10 cellular contexts compared by ENCODE assay signal in genomic region chr10:110843031-110843430, GRCh38. TPM values are rescaled to one million over a fixed set of nuclear protein-coding genes. Genes with fewer than 3 reads are reported as not detected.
DNase-seq lines count a peak whose midpoint lies in the region; ATAC-seq and TF ChIP-seq lines count a peak whose summit lies in the region.
"Had no signal": no experiment of that assay in that cellular context is flagged by ENCODE, and none has a peak within 500 bp of the region (broad histone marks: within the 10 kb centered on the region; RNA-seq: fewer than 3 reads in every experiment).

No MANE protein-coding gene starts in this region.

- TF ChIP-seq POLR2A in right lobe of liver (IDR thresholded peaks at IDR 0.05): no peak

- H3K4me1 ChIP-seq in mammary epithelial cell (ENCODE audit: insufficient read depth, low read length) (peaks cover 6% of the 10 kb centered on the region), right lobe of liver (peaks cover 0 to 55% (median 25%) of the 10 kb centered on the region in 4 donors)

- H3K27ac Mint-ChIP-seq in MCF 10A (ENCODE audit: low read depth, unreplicated experiment) (peak overlapping the region; percentile 39), endothelial cell (ENCODE audit: unreplicated experiment) (no peak overlapping the region)
- H3K27ac Mint-ChIP-seq in T-helper 1 cell treated with Interleukin-12 subunit alpha and Interleukin-12 subunit beta and Interleukin-4 antibody, amounts not matched to agents 30 μg/mL and 1 μg/mL, for 36 hours: peak overlapping the region; percentile 74

- in situ Hi-C loops in mammary epithelial cell (cut with MboI; ENCODE audit: low sequenced_read_pairs in 2 of 2): no loop called here

- CTCF ChIA-PET in MCF 10A (lab: Yijun Ruan, JAX) (interaction anchor here (1.3 kb wide), 1 partner anchor 9 kb away, joined by 3 read pairs; no protein-coding TSS in a partner anchor), mammary epithelial cell (lab: Charles Lee; ENCODE audit: low non-redundant PET) (no interaction called here)

- H3K4me3 Mint-ChIP-seq in MCF 10A (ENCODE audit: unreplicated experiment) (no peak overlapping the region), endothelial cell (ENCODE audit: unreplicated experiment) (no peak overlapping the region)
- peak overlapping the region; percentile 36 for H3K4me3 Mint-ChIP-seq in T-helper 1 cell treated with Interleukin-12 subunit alpha and Interleukin-12 subunit beta and Interleukin-4 antibody, amounts not matched to agents 30 μg/mL and 1 μg/mL, for 36 hours

- 47% methylated on average over 1 of the region's 2 CpGs for WGBS in mammary epithelial cell (ENCODE audit: low coverage, missing lambda C conversion rate)
- 25% methylated on average over 2 of the region's 2 CpGs for WGBS in right lobe of liver (ENCODE audit: insufficient coverage, low coverage, low lambda C conversion rate, missing lambda C conversion rate)

- H3K27me3 Mint-ChIP-seq in MCF 10A (ENCODE audit: insufficient read depth, unreplicated experiment) (no peaks in the 10 kb centered on the region), endothelial cell (ENCODE audit: unreplicated experiment) (peaks cover 16% of the 10 kb centered on the region)
- no peaks in the 10 kb centered on the region for H3K27me3 Mint-ChIP-seq in T-helper 1 cell treated with Interleukin-12 subunit alpha and Interleukin-12 subunit beta and Interleukin-4 antibody, amounts not matched to agents 30 μg/mL and 1 μg/mL, for 36 hours (ENCODE audit: low read depth)

- H3K36me3 ChIP-seq in mammary epithelial cell (ENCODE audit: insufficient read depth, low read length): no peaks in the 10 kb centered on the region
- no peaks in the 10 kb centered on the region for H3K36me3 ChIP-seq in right lobe of liver
- H3K36me3 ChIP-seq: upper lobe of left lung had no signal

- no peaks in the 10 kb centered on the region for H3K79me2 ChIP-seq in mammary epithelial cell (ENCODE audit: insufficient read depth, low read length)

- H3K4me3 ChIP-seq in mammary epithelial cell (replicated peaks in 1 of 3; ENCODE audit: insufficient read depth in 1 of 3, low read depth in 2 of 3, low read length in 3 of 3) (no peak overlapping the region), right lobe of liver (no peak overlapping the region)
- H3K4me3 ChIP-seq: upper lobe of left lung had no signal

- H3K9ac ChIP-seq in mammary epithelial cell (ENCODE audit: insufficient read depth, low read length): no peak overlapping the region

- no peak overlapping the region for H3K4me2 ChIP-seq in mammary epithelial cell (ENCODE audit: insufficient read depth, low read depth, low read length)

- no peak overlapping the region for H3K27ac ChIP-seq in mammary epithelial cell (ENCODE audit: insufficient read depth, low read depth, low read length)
- peak overlapping the region in 2 of 3 donors; percentile 13 to 67 for H3K27ac ChIP-seq in right lobe of liver

- no peaks in the 10 kb centered on the region for H3K27me3 ChIP-seq in mammary epithelial cell (ENCODE audit: insufficient read depth, low read length)
- no peaks in the 10 kb centered on the region for H3K27me3 ChIP-seq in right lobe of liver
- H3K27me3 ChIP-seq: upper lobe of left lung had no signal

- peaks cover 21% of the 10 kb centered on the region for H3K4me1 Mint-ChIP-seq in MCF 10A (ENCODE audit: insufficient read depth, unreplicated experiment)
- peaks cover 46% of the 10 kb centered on the region for H3K4me1 Mint-ChIP-seq in T-helper 1 cell treated with Interleukin-12 subunit alpha and Interleukin-12 subunit beta and Interleukin-4 antibody, amounts not matched to agents 30 μg/mL and 1 μg/mL, for 36 hours (ENCODE audit: low read depth)
- peaks cover 16% of the 10 kb centered on the region for H3K4me1 Mint-ChIP-seq in endothelial cell (ENCODE audit: unreplicated experiment)

- DNase-seq in MCF 10A (ENCODE audit: unreplicated experiment) (no peak), mammary epithelial cell (no peak), right lobe of liver (no peak), NCI-H2107 (lab: John Stamatoyannopoulos, UW) (no peak), endothelial cell (ENCODE audit: low spot score) (no peak), SIG-M5 treated with dmso at 0.1 percent for 504 hours (lab: John Stamatoyannopoulos, UW; ENCODE audit: unreplicated experiment) (no peak)
- DNase-seq: DND-41, upper lobe of left lung had no signal

- ATAC-seq in HG02943 (IDR thresholded peaks at IDR 0.05; ENCODE audit: low read depth, unreplicated experiment) (peak; percentile 81), right lobe of liver (peak in 2 of 4 donors; percentile 0 to 24)

- H3K36me3 Mint-ChIP-seq in MCF 10A (ENCODE audit: insufficient read depth, unreplicated experiment) (peaks cover 6% of the 10 kb centered on the region), endothelial cell (ENCODE audit: low read depth, unreplicated experiment) (no peaks in the 10 kb centered on the region)
- peaks cover 4% of the 10 kb centered on the region for H3K36me3 Mint-ChIP-seq in T-helper 1 cell treated with Interleukin-12 subunit alpha and Interleukin-12 subunit beta and Interleukin-4 antibody, amounts not matched to agents 30 μg/mL and 1 μg/mL, for 36 hours (ENCODE audit: low read depth)

- dilution Hi-C loops in mammary epithelial cell (cut with HindIII; ENCODE audit: low sequenced_read_pairs): no loop called here

- POLR2A ChIA-PET in MCF 10A (lab: Yijun Ruan, JAX): interaction anchor here (1.0 to 2.4 kb wide), 3 partner anchors 9 to 28 kb away, joined by 3 to 11 read pairs (median 3); partner anchors contain the start of gene PDCD4

- no peaks in the 10 kb centered on the region for H3K9me3 Mint-ChIP-seq in MCF 10A (ENCODE audit: unreplicated experiment)
- no peaks in the 10 kb centered on the region for H3K9me3 Mint-ChIP-seq in T-helper 1 cell treated with Interleukin-12 subunit alpha and Interleukin-12 subunit beta and Interleukin-4 antibody, amounts not matched to agents 30 μg/mL and 1 μg/mL, for 36 hours
- H3K9me3 Mint-ChIP-seq in endothelial cell (ENCODE audit: unreplicated experiment): no peaks in the 10 kb centered on the region

- no peak for TF ChIP-seq CTCF in MCF 10A (IDR thresholded peaks at IDR 0.05; ENCODE audit: unreplicated experiment)
- TF ChIP-seq CTCF in mammary epithelial cell (conservative IDR thresholded peaks at IDR 0.05 in 1 of 2, IDR thresholded peaks at IDR 0.05 in 1 of 2; ENCODE audit: extremely low read depth in 1 of 2, insufficient read depth in 1 of 2, low read depth in 1 of 2, low read length in 2 of 2): no peak
- TF ChIP-seq CTCF in right lobe of liver (IDR thresholded peaks at IDR 0.05): no peak
- TF ChIP-seq CTCF in endothelial cell (IDR thresholded peaks at IDR 0.05; ENCODE audit: unreplicated experiment): no peak

- intact Hi-C loops in MCF 10A (cut with micrococcal nuclease) (no loop called here), mammary epithelial cell (cut with micrococcal nuclease) (no loop called here), right lobe of liver (cut with DNase I) (no loop called here)

- H3K9me3 ChIP-seq in mammary epithelial cell (replicated peaks; ENCODE audit: insufficient read depth, low read length) (no peaks in the 10 kb centered on the region), right lobe of liver (no peaks in the 10 kb centered on the region)
- H3K9me3 ChIP-seq: upper lobe of left lung had no signal

- BruUV-seq in MCF 10A (replicated peaks; lab: Mats Ljungman, UMichigan) (no TSS peak), mammary epithelial cell (replicated peaks; lab: Mats Ljungman, UMichigan) (no TSS peak)

- no peaks in the 10 kb centered on the region for H4K20me1 ChIP-seq in mammary epithelial cell (ENCODE audit: insufficient read depth, low read length)

- no peak overlapping the region for H2AFZ ChIP-seq in mammary epithelial cell (ENCODE audit: low read depth, low read length)

RNA-seq across cellular contexts. Expression of gene PDCD4, which starts 28.7 kb away (rescaled TPM):
- total RNA-seq in MCF 10A (2022): 80.7 and 133 TPM in 2 replicates
- total RNA-seq in mammary epithelial cell: 100 to 1,000 TPM; 123 to 133 TPM
- polyA plus RNA-seq in mammary epithelial cell: 47.0 TPM
- polyA minus RNA-seq in mammary epithelial cell: 80.5 TPM
- total RNA-seq in right lobe of liver: 100 to 1,000 TPM in 1 of 6 experiments, 10 to 100 TPM in 5; 10.8 to 105 (median 32.5) TPM
- total RNA-seq in endothelial cell (ENCODE audit: unreplicated experiment): 50.4 TPM
